In the genomic region with DNA sequence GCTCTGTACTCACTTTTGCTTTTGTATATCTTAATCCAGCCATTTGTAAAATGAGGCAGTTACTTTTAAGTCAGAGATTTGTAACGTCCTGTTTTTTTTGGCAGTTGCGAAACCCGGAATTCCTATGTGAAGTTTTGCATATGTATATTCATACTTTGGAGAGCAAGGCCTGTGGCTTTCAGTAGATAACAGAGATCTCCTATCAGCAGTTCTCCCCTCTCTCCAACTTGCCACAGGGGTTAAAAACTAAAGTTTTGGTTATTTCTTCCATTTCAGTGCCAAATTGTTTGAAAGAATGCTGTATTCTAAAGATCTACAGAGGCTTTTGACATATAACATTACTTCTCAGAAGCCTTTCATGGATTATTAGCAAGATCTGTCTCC, we compare ENCODE assay signal across 18 cellular contexts.
DNase-seq lines count a peak whose midpoint lies in the region; TF ChIP-seq lines count a peak whose summit lies in the region.
"Had no signal": no experiment of that assay in that cellular context is flagged by ENCODE, and none has a peak within 500 bp of the region (broad histone marks: within the 10 kb centered on the region; RNA-seq: fewer than 3 reads in every experiment).

No MANE protein-coding gene starts in this region.

- peaks cover 34% of the 10 kb centered on the region for H3K79me2 ChIP-seq in neural progenitor cell (ENCODE audit: low read depth)

- H3F3A ChIP-seq in neural progenitor cell (ENCODE audit: low read depth): no peaks in the 10 kb centered on the region

- H3K27ac ChIP-seq in mesenchymal stem cell (ENCODE audit: low read length, poor library complexity, severe bottlenecking) (no peak overlapping the region), neural progenitor cell (no peak overlapping the region), spleen (no peak overlapping the region), colonic mucosa (no peak overlapping the region)
- H3K27ac ChIP-seq: prostate gland, upper lobe of left lung had no signal

- no peak overlapping the region for H4K8ac ChIP-seq in mesenchymal stem cell (ENCODE audit: low read length)

- H3K4me1 Mint-ChIP-seq in neural progenitor cell: no peaks in the 10 kb centered on the region

- H3K36me3 Mint-ChIP-seq in neural progenitor cell: peaks cover 15% of the 10 kb centered on the region

- H3K27ac Mint-ChIP-seq in neural progenitor cell: no peak overlapping the region
- H3K27ac Mint-ChIP-seq: activated CD4-positive, alpha-beta memory T cell treated with anti-CD3 and anti-CD28 coated beads for 36 hours; activated T-helper 1 cell treated with anti-CD3 and anti-CD28 coated beads, Interleukin-12 subunit alpha, Interleukin-12 subunit beta, Interleukin-2, Interleukin-4 antibody, amounts not matched to agents 30 ng/mL and 10 ng/mL and 1 ng/mL, durations not matched to agents 14 hours and 24 hours and 36 hours; T-helper 1 cell treated with Interleukin-12 subunit alpha and Interleukin-12 subunit beta and Interleukin-4 antibody, amounts not matched to agents 30 μg/mL and 1 μg/mL, for 36 hours had no signal

- H4K20me1 ChIP-seq in neural progenitor cell (ENCODE audit: low read depth): no peaks in the 10 kb centered on the region

- TF ChIP-seq CTCF in cardiac fibroblast (IDR thresholded peaks at IDR 0.05; ENCODE audit: low read depth, low read length): no peak
- no peak for TF ChIP-seq CTCF in neural progenitor cell (IDR thresholded peaks at IDR 0.05)
- TF ChIP-seq CTCF in spleen (IDR thresholded peaks at IDR 0.05 in 8 of 11, conservative IDR thresholded peaks at IDR 0.05 in 3 of 11): no peak
- TF ChIP-seq CTCF in colonic mucosa (IDR thresholded peaks at IDR 0.05): no peak

- no peak overlapping the region for H2BK15ac ChIP-seq in mesenchymal stem cell (ENCODE audit: low read depth, poor library complexity, severe bottlenecking)

- TF ChIP-seq POLR2A in spleen (IDR thresholded peaks at IDR 0.05): no peak

- no peak overlapping the region for H2AK5ac ChIP-seq in mesenchymal stem cell (ENCODE audit: low read length, severe bottlenecking)

- H3K9me3 Mint-ChIP-seq in neural progenitor cell: peaks cover 20% of the 10 kb centered on the region

- no peak overlapping the region for H3K4me3 ChIP-seq in cardiac fibroblast (replicated peaks in 1 of 2; ENCODE audit: low read depth in 2 of 2, low read length in 2 of 2)
- no peak overlapping the region for H3K4me3 ChIP-seq in mesenchymal stem cell (ENCODE audit: insufficient read depth in 1 of 2, low read depth in 1 of 2, low read length in 2 of 2)
- H3K4me3 ChIP-seq in neural progenitor cell: no peak overlapping the region
- H3K4me3 ChIP-seq in spleen: no peak overlapping the region
- H3K4me3 ChIP-seq in colonic mucosa: no peak overlapping the region
- H3K4me3 ChIP-seq: prostate gland, upper lobe of left lung had no signal

- peaks cover 14% of the 10 kb centered on the region for H3K79me1 ChIP-seq in mesenchymal stem cell (replicated peaks; ENCODE audit: low read length, poor library complexity, severe bottlenecking)

- H3K9me3 ChIP-seq in mesenchymal stem cell (ENCODE audit: control insufficient read depth, low read length): peaks cover 29% of the 10 kb centered on the region
- peaks cover 22% of the 10 kb centered on the region for H3K9me3 ChIP-seq in neural progenitor cell (ENCODE audit: low read depth)
- H3K9me3 ChIP-seq in spleen: peaks cover 3 to 39% (median 31%) of the 10 kb centered on the region in 8 donors
- no peaks in the 10 kb centered on the region for H3K9me3 ChIP-seq in colonic mucosa
- H3K9me3 ChIP-seq: prostate gland had no signal

- H3K4ac ChIP-seq in mesenchymal stem cell (ENCODE audit: low read depth in 1 of 2, low read length in 2 of 2): no peak overlapping the region

- no peak overlapping the region for H2BK5ac ChIP-seq in mesenchymal stem cell (ENCODE audit: low read depth, low read length, poor library complexity, severe bottlenecking)

- intact Hi-C loops in spleen (cut with DNase I; ENCODE audit: low total_unique reads) (no loop called here), colonic mucosa (cut with DNase I) (no loop called here)

- no peak overlapping the region for H2AFZ ChIP-seq in mesenchymal stem cell (ENCODE audit: low read depth, low read length)
- no peak overlapping the region for H2AFZ ChIP-seq in neural progenitor cell (replicated peaks)

- no peak overlapping the region for H3K4me3 Mint-ChIP-seq in neural progenitor cell
- H3K4me3 Mint-ChIP-seq: activated CD4-positive, alpha-beta memory T cell treated with anti-CD3 and anti-CD28 coated beads for 36 hours; activated T-helper 1 cell treated with anti-CD3 and anti-CD28 coated beads, Interleukin-12 subunit alpha, Interleukin-12 subunit beta, Interleukin-2, Interleukin-4 antibody, amounts not matched to agents 30 ng/mL and 10 ng/mL and 1 ng/mL, durations not matched to agents 14 hours and 24 hours and 36 hours; T-helper 1 cell treated with Interleukin-12 subunit alpha and Interleukin-12 subunit beta and Interleukin-4 antibody, amounts not matched to agents 30 μg/mL and 1 μg/mL, for 36 hours had no signal

- H3K18ac ChIP-seq in mesenchymal stem cell (ENCODE audit: low read depth in 1 of 2, low read length in 2 of 2): no peak overlapping the region

- 42% methylated on average over 3 of the region's 3 CpGs for WGBS in mesenchymal stem cell
- 63 to 81% (median 72%) methylated on average over 3 of the region's 3 CpGs for WGBS in spleen, 5 donors

- H3K14ac ChIP-seq in mesenchymal stem cell (ENCODE audit: low read length in 2 of 2): no peak overlapping the region

- H3K4me1 ChIP-seq in mesenchymal stem cell (ENCODE audit: control insufficient read depth, insufficient read depth, low read depth, low read length) (no peaks in the 10 kb centered on the region), neural progenitor cell (no peaks in the 10 kb centered on the region), spleen (no peaks in the 10 kb centered on the region), colonic mucosa (no peaks in the 10 kb centered on the region)
- H3K4me1 ChIP-seq: prostate gland had no signal

- peak; percentile 80 for DNase-seq in EL
- DNase-seq in NCI-H226: peak; percentile 65
- DNase-seq in cardiac fibroblast (ENCODE audit: low read depth in 2 of 2): peak; percentile 77 to 88
- DNase-seq in mesenchymal stem cell: peak; percentile 60
- DNase-seq in neural progenitor cell (ENCODE audit: low spot score): no peak
- DNase-seq in spleen: no peak
- DNase-seq in A172 (ENCODE audit: low spot score): no peak
- no peak for DNase-seq in colonic mucosa
- DNase-seq: activated CD4-positive, alpha-beta memory T cell treated with anti-CD3 and anti-CD28 coated beads for 36 hours; anterior cingulate cortex; effector CD8-positive, alpha-beta T cell; islet precursor cell; NCI-H1694 treated with DMSO at 0.1 percent for 48 hours; RPMI8226; upper lobe of left lung had no signal

- H2BK12ac ChIP-seq in mesenchymal stem cell (ENCODE audit: low read length in 2 of 2): no peak overlapping the region

- H2BK120ac ChIP-seq in mesenchymal stem cell (ENCODE audit: low read depth, low read length): no peak overlapping the region

- H3K27me3 Mint-ChIP-seq in neural progenitor cell (ENCODE audit: insufficient read depth, low read depth): no peaks in the 10 kb centered on the region
- H3K27me3 Mint-ChIP-seq: activated CD4-positive, alpha-beta memory T cell treated with anti-CD3 and anti-CD28 coated beads for 36 hours had no signal

- no peak overlapping the region for H3K4me2 ChIP-seq in mesenchymal stem cell (ENCODE audit: low read length, poor library complexity, severe bottlenecking)
- no peak overlapping the region for H3K4me2 ChIP-seq in neural progenitor cell

- H3K36me3 ChIP-seq in mesenchymal stem cell (ENCODE audit: control insufficient read depth in 1 of 2, insufficient read depth in 2 of 2, low read depth in 1 of 2, low read length in 2 of 2) (peaks cover 5 to 9% of the 10 kb centered on the region in 2 experiments), neural progenitor cell (peaks cover 11% of the 10 kb centered on the region), spleen (peaks cover 0 to 49% (median 7%) of the 10 kb centered on the region in 6 donors), colonic mucosa (no peaks in the 10 kb centered on the region)
- H3K36me3 ChIP-seq: prostate gland had no signal

- H3K9ac ChIP-seq in mesenchymal stem cell (ENCODE audit: low read length) (no peak overlapping the region), neural progenitor cell (no peak overlapping the region), colonic mucosa (ENCODE audit: low read depth in 2 of 2, low read length in 2 of 2) (no peak overlapping the region)

- H4K91ac ChIP-seq in mesenchymal stem cell (ENCODE audit: low read length): no peak overlapping the region

- H3K27me3 ChIP-seq in mesenchymal stem cell (ENCODE audit: control insufficient read depth in 1 of 2, insufficient read depth in 1 of 2, low read length in 2 of 2): no peaks in the 10 kb centered on the region
- H3K27me3 ChIP-seq in neural progenitor cell: no peaks in the 10 kb centered on the region
- H3K27me3 ChIP-seq in spleen (replicated peaks in 1 of 7): no peaks in the 10 kb centered on the region
- no peaks in the 10 kb centered on the region for H3K27me3 ChIP-seq in colonic mucosa
- H3K27me3 ChIP-seq: upper lobe of left lung had no signal

- no peak overlapping the region for H3K23ac ChIP-seq in mesenchymal stem cell (ENCODE audit: low read length in 2 of 2)

Comparison
In these comparisons a context has a peak if more than half of its experiments do, and no peak if none do; other contexts are left out.
1. DNase-seq: peak in EL (single experiment), NCI-H226 (single experiment), cardiac fibroblast (2 of 2) and mesenchymal stem cell (single experiment); none in neural progenitor cell (single experiment), spleen (single experiment), A172 (single experiment) and colonic mucosa (single experiment).